In the genomic region with DNA sequence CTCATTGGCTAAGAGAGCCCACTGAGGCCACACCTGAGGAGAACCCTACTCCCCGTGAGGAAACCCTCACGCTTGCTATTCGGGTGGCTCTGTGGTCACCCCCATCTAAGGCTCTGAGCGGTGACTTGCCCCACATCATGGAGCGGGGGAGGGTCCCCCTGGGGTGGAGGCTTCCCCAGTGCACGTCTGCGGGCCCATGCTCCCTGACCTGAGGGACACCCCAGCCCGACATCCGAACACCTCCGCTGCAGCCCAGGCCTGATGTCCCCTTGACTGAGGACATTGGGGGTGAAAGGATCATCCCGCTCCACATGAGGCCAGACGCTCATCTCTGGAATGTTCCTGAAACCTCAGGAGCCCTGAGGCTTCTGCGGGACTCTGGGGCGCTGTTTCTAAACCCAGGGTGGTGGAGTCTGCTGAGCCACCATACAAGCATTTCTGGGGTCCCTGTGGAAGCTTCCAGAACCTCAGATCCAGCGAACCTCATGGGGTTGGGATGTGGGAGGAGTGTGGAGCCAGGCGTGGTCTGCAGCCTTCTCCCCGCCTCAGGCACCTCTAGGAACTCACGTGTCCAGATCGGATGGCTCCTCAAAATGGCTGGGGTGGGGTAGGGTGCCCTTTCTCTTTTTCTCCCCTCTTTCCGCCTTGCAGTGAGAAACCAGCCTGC, we compare ENCODE assay signal across 12 cellular contexts. TPM values are rescaled to one million over a fixed set of nuclear protein-coding genes. Genes with fewer than 3 reads are reported as not detected.
A peak's percentile ranks its signal among the peaks of the same experiment; 100 is the strongest.
DNase-seq lines count a peak whose midpoint lies in the region; ATAC-seq and TF ChIP-seq lines count a peak whose summit lies in the region.
"Had no signal": no experiment of that assay in that cellular context is flagged by ENCODE, and none has a peak within 500 bp of the region (broad histone marks: within the 10 kb centered on the region; RNA-seq: fewer than 3 reads in every experiment).

No MANE protein-coding gene starts in this region.

- no peak overlapping the region for H3K9ac ChIP-seq in endodermal cell (ENCODE audit: extremely low read depth, low read length, poor library complexity, severe bottlenecking)

- TF ChIP-seq CTCF in HFFc6 (IDR thresholded peaks at IDR 0.05) (no peak), endodermal cell (conservative IDR thresholded peaks at IDR 0.05) (no peak), psoas muscle (IDR thresholded peaks at IDR 0.05) (no peak)

- H3K36me3 ChIP-seq in endodermal cell (ENCODE audit: control insufficient read depth, insufficient read depth, low read length) = peaks cover 40% of the 10 kb centered on the region
- H3K36me3 ChIP-seq in psoas muscle (ENCODE audit: insufficient read depth in 1 of 2, low read depth in 1 of 2) = peaks cover 0 to 64% of the 10 kb centered on the region in 2 donors

- DNase-seq in AG08395 (ENCODE audit: low spot score) = peak; percentile 59
- DNase-seq in HFFc6 = peak; percentile 79
- peak; percentile 43 for DNase-seq in endodermal cell
- DNase-seq in psoas muscle = no peak
- no peak for DNase-seq in head of caudate nucleus
- DNase-seq: activated CD4-positive, alpha-beta T cell treated with anti-CD3 and anti-CD28 coated beads for 1 hour; Calu3; hippocampal formation; NCI-H1930 had no signal

- intact Hi-C loops in psoas muscle (cut with DNase I) (no loop called here), head of caudate nucleus (cut with DNase I) (no loop called here)

- H3K27me3 Mint-ChIP-seq in HFFc6 (ENCODE audit: insufficient read depth) = peaks cover 43% of the 10 kb centered on the region
- no peaks in the 10 kb centered on the region for H3K27me3 Mint-ChIP-seq in endodermal cell (ENCODE audit: insufficient read depth)

- H3K4me1 Mint-ChIP-seq in HFFc6 (ENCODE audit: low read depth) = peaks cover 53% of the 10 kb centered on the region
- H3K4me1 Mint-ChIP-seq in endodermal cell = no peaks in the 10 kb centered on the region

- H3K4me1 ChIP-seq in endodermal cell (ENCODE audit: control insufficient read depth, insufficient read depth, low read length) (no peaks in the 10 kb centered on the region), psoas muscle (no peaks in the 10 kb centered on the region)

- H3K27ac Mint-ChIP-seq in HFFc6 (peak overlapping the region; percentile 98), endodermal cell (peak overlapping the region; percentile 87)

- H3K9me3 ChIP-seq in endodermal cell (ENCODE audit: control insufficient read depth, low read length) (no peaks in the 10 kb centered on the region), psoas muscle (no peaks in the 10 kb centered on the region)

- H3K36me3 Mint-ChIP-seq in HFFc6 (ENCODE audit: low read depth) = peaks cover 49% of the 10 kb centered on the region
- peaks cover 35% of the 10 kb centered on the region for H3K36me3 Mint-ChIP-seq in endodermal cell (ENCODE audit: low read depth)

- H3K4me3 ChIP-seq in endodermal cell (ENCODE audit: low read length) = no peak overlapping the region
- H3K4me3 ChIP-seq in psoas muscle = peak overlapping the region; percentile 53

- H3K27ac ChIP-seq in endodermal cell (ENCODE audit: low read depth, low read length) (no peak overlapping the region), psoas muscle (peak overlapping the region; percentile 60)

- H3K27me3 ChIP-seq in endodermal cell (ENCODE audit: control insufficient read depth, insufficient read depth, low read length, poor library complexity, severe bottlenecking) (no peaks in the 10 kb centered on the region), psoas muscle (ENCODE audit: insufficient read depth in 3 of 3, low read length in 2 of 3) (no peaks in the 10 kb centered on the region)

- H3K4me3 Mint-ChIP-seq in HFFc6 = peak overlapping the region; percentile 96
- H3K4me3 Mint-ChIP-seq in endodermal cell = no peak overlapping the region

- 95 to 98% methylated on average over 15 to 20 of the region's 20 CpGs for WGBS in endodermal cell (ENCODE audit: insufficient coverage in 1 of 2, insufficient read length in 1 of 2), 2 experiments
- WGBS in psoas muscle, 3 donors = 89 to 91% (median 90%) methylated on average over 16 to 20 of the region's 20 CpGs

- ATAC-seq in psoas muscle (no peak), GM19467 (IDR thresholded peaks at IDR 0.05; ENCODE audit: unreplicated experiment) (no peak), HG03521 (IDR thresholded peaks at IDR 0.05; ENCODE audit: unreplicated experiment) (no peak), HG02884 (IDR thresholded peaks at IDR 0.05; ENCODE audit: unreplicated experiment) (no peak)

- H3K9me3 Mint-ChIP-seq in HFFc6 = peaks cover 6% of the 10 kb centered on the region
- H3K9me3 Mint-ChIP-seq in endodermal cell = no peaks in the 10 kb centered on the region

RNA-seq across cellular contexts. Expression of gene TMED1, which starts 19.9 kb away (rescaled TPM):
- 10 to 100 TPM; 42.8 to 65.0 (median 48.1) TPM for total RNA-seq in HFFc6 (2021; fragmentation: NEBNext Ultra II Directional; extraction: Animal tissue kit (Norgen Biotek cat#: 25700))
- total RNA-seq in endodermal cell = 10 to 100 TPM; 19.7 to 34.5 TPM
- 33.2 TPM for polyA plus RNA-seq in endodermal cell (2013, experiment 1 of 2)
- polyA plus RNA-seq in endodermal cell (2013, experiment 2 of 2) = 32.3 TPM
- total RNA-seq in psoas muscle = 10 to 100 TPM; 30.1 to 37.5 (median 34.2) TPM
- 10 to 100 TPM; 54.4 to 79.3 (median 57.6) TPM for polyA plus RNA-seq in psoas muscle

RNA-seq across cellular contexts. Expression of gene C19orf38, which starts 32.1 kb away (rescaled TPM):
- total RNA-seq in HFFc6 (2021; fragmentation: NEBNext Ultra II Directional; extraction: Animal tissue kit (Norgen Biotek cat#: 25700)) = under 1 TPM in 2 of 6 experiments, not detected in 4; 0.40 to 0.71 TPM
- total RNA-seq in endodermal cell (under 1 TPM in 1 of 2 donors, not detected in 1; 0.24 TPM), psoas muscle (1 to 10 TPM in 3 of 4 donors, under 1 TPM in 1; 0.30 to 1.8 (median 1.4) TPM)
- polyA plus RNA-seq in endodermal cell (2013, experiment 1 of 2) = not detected
- polyA plus RNA-seq in endodermal cell (2013, experiment 2 of 2) = not detected
- polyA plus RNA-seq in psoas muscle = 1 to 10 TPM; 1.0 to 2.9 (median 1.3) TPM
- total RNA-seq: Calu3 had no signal

RNA-seq across cellular contexts. Expression of gene CARM1, which starts 55.3 kb away (rescaled TPM):
- 10 to 100 TPM; 67.2 to 82.1 (median 76.8) TPM for total RNA-seq in HFFc6 (2021; fragmentation: NEBNext Ultra II Directional; extraction: Animal tissue kit (Norgen Biotek cat#: 25700))
- total RNA-seq in endodermal cell = 10 to 100 TPM; 80.6 to 86.6 TPM
- polyA plus RNA-seq in endodermal cell (2013, experiment 1 of 2) = 115 TPM
- 105 TPM for polyA plus RNA-seq in endodermal cell (2013, experiment 2 of 2)
- total RNA-seq in psoas muscle = 100 to 1,000 TPM in 2 of 4 donors, 10 to 100 TPM in 2; 59.1 to 105 (median 88.6) TPM
- polyA plus RNA-seq in psoas muscle = 100 to 1,000 TPM in 1 of 3 donors, 10 to 100 TPM in 2; 61.1 to 110 (median 94.7) TPM

Comparison
In these comparisons a context has a peak if more than half of its experiments do, and no peak if none do; other contexts are left out.
1. DNase-seq: peak in AG08395 (single experiment), HFFc6 (single experiment) and endodermal cell (single experiment); none in psoas muscle (0 of 2) and head of caudate nucleus (0 of 42).